Comparison of ENCODE assay signal across 8 cellular contexts in the genomic region with DNA sequence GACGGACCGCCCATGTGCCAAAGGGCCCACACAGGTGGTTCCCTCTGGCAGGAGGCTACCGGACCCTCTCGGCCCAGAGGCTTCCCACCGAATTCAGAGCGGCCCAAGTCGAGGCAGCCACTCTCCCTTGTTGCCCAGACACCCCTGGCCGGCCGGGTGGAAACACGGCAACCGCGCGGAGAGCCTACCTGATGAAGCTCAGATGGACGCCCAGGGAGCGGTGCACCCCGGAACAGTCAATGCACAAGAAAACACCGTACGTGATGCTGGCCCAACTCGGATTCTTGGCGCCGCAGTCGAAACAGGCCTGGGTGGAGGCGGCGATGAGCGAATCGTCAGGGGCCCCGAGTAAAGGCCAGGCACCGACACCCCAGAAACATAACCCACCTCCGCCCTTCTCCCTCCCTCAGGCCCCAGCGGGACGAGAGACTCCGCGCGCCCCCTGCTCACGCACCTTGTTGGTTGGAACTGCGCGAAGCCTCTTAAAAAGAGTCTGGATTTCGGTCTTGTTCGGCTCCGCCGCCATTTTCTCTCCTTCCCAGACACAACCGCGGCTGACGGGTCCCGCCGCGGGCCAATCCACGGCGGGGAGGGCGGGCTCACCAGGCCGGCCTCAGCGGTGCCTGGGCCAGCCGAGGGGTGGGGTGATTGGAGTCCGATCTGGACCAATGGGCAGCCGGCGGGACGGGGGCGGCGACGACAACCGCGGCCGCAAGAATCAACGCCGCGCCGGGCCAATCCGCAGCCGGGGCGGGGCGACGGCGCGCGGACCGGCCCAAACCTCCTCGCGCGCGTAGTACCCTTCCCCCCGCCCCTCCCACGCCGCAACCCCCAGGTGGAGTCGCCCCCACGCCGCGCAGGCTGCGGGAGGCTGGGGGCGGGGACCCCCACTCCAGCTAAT. TPM values are rescaled to one million over a fixed set of nuclear protein-coding genes. Genes with fewer than 3 reads are reported as not detected.
DNase-seq lines count a peak whose midpoint lies in the region; ATAC-seq and TF ChIP-seq lines count a peak whose summit lies in the region.

A gene (minus strand): TSS at position 552 of the 901 bp plus-strand sequence. CDS start 26 bp downstream, at position 526.

- H3K4me1 ChIP-seq in SK-N-SH (ENCODE audit: control insufficient read depth in 1 of 2, insufficient read depth in 2 of 2, low read depth in 1 of 2, low read length in 1 of 2) (peaks cover 15 to 18% of the 10 kb centered on the region in 2 experiments), gastroesophageal sphincter (peaks cover 3 to 60% (median 19%) of the 10 kb centered on the region in 3 donors)

- peaks cover 12% of the 10 kb centered on the region for H3F3A ChIP-seq in SK-N-SH (replicated peaks; ENCODE audit: insufficient read depth)

- peak within 1 kb of the TSS; percentile 100 for H3K27ac Mint-ChIP-seq in activated naive CD4-positive, alpha-beta T cell treated with anti-CD3 and anti-CD28 coated beads, Interleukin-2, amount 10 ng/mL, durations not matched to agents 7 days and 5 days

- H4K20me1 ChIP-seq in SK-N-SH (ENCODE audit: insufficient read depth), result no peaks in the 10 kb centered on the region

- H3K4me1 Mint-ChIP-seq in activated naive CD4-positive, alpha-beta T cell treated with anti-CD3 and anti-CD28 coated beads, Interleukin-2, amount 10 ng/mL, durations not matched to agents 7 days and 5 days, result peaks cover 51% of the 10 kb centered on the region

- CTCF ChIA-PET in SK-N-SH (lab: Yijun Ruan, JAX), result interaction anchor here (0.5 to 4.2 kb wide), 15 partner anchors 8 to 179 kb away, joined by 3 to 78 read pairs (median 7); a partner anchor contains a TSS
- CTCF ChIA-PET in activated naive CD4-positive, alpha-beta T cell treated with anti-CD3 and anti-CD28 coated beads, Interleukin-2, amount 10 ng/mL, durations not matched to agents 7 days and 5 days (lab: Charles Lee), result interaction anchor here (0.6 to 3.4 kb wide), 9 partner anchors 11 to 145 kb away, joined by 3 to 32 read pairs (median 5); a partner anchor contains a TSS

- H3K27me3 ChIP-seq in SK-N-SH (ENCODE audit: insufficient read depth), result no peaks in the 10 kb centered on the region
- H3K27me3 ChIP-seq in gastroesophageal sphincter, result no peaks in the 10 kb centered on the region

- peak within 1 kb of the TSS; percentile 94 for H3K27ac ChIP-seq in SK-N-SH (ENCODE audit: low read depth in 2 of 2, low read length in 1 of 2)
- peak within 1 kb of the TSS; percentile 88 to 99 (median 97) for H3K27ac ChIP-seq in gastroesophageal sphincter

- peak within 1 kb of the TSS; percentile 99 for H3K4me2 ChIP-seq in SK-N-SH

- peak in 1 of 2 experiments; percentile 6; a peak in 1 of 4 replicates for TF ChIP-seq EP300 in SK-N-SH (IDR thresholded peaks at IDR 0.05; ENCODE audit: borderline replicate concordance in 1 of 2, low read depth in 1 of 2, low read length in 1 of 2)
- TF ChIP-seq EP300 in gastroesophageal sphincter (IDR thresholded peaks at IDR 0.05), result no peak

- peak within 1 kb of the TSS; percentile 92 for H3K4me3 ChIP-seq in GM08714 (ENCODE audit: low read length)
- H3K4me3 ChIP-seq in NB4 (ENCODE audit: low read depth, low read length), result peak within 1 kb of the TSS; percentile 77
- H3K4me3 ChIP-seq in SK-N-SH (ENCODE audit: low read depth in 2 of 2, low read length in 1 of 2), result peak within 1 kb of the TSS; percentile 88 to 99
- peak within 1 kb of the TSS; percentile 84 to 85 for H3K4me3 ChIP-seq in gastroesophageal sphincter

- no peaks in the 10 kb centered on the region for H3K9me3 Mint-ChIP-seq in activated naive CD4-positive, alpha-beta T cell treated with anti-CD3 and anti-CD28 coated beads, Interleukin-2, amount 10 ng/mL, durations not matched to agents 7 days and 5 days

- TF ChIP-seq POLR2A in NB4 (IDR thresholded peaks at IDR 0.05; ENCODE audit: extremely low read depth, insufficient read length) (peak; percentile 36), gastroesophageal sphincter (IDR thresholded peaks at IDR 0.05) (peak; percentile 4 to 56)

- no peaks in the 10 kb centered on the region for H3K27me3 Mint-ChIP-seq in activated naive CD4-positive, alpha-beta T cell treated with anti-CD3 and anti-CD28 coated beads, Interleukin-2, amount 10 ng/mL, durations not matched to agents 7 days and 5 days

- H3K9me2 ChIP-seq in SK-N-SH, result no peaks in the 10 kb centered on the region

- H2AFZ ChIP-seq in SK-N-SH (ENCODE audit: low read depth), result peak within 1 kb of the TSS; percentile 99

- ATAC-seq in HG02571 (IDR thresholded peaks at IDR 0.05; ENCODE audit: unreplicated experiment) (peak; percentile 81), gastroesophageal sphincter (peak; percentile 98)

- peak; percentile 97 for DNase-seq in NB4 (ENCODE audit: low read depth)
- peak; percentile 100 for DNase-seq in SK-N-SH
- DNase-seq in activated naive CD4-positive, alpha-beta T cell treated with anti-CD3 and anti-CD28 coated beads, Interleukin-2, amount 10 ng/mL, durations not matched to agents 7 days and 5 days, result peak; percentile 97
- peak; percentile 48 to 98 (median 94) for DNase-seq in nucleus accumbens (lab: John Stamatoyannopoulos, UW)
- DNase-seq in superior temporal gyrus (ENCODE audit: extremely low spot score), result peak; percentile 96

- no peak for TF ChIP-seq CTCF in NB4 (IDR thresholded peaks at IDR 0.05; ENCODE audit: low read depth, low read length)
- TF ChIP-seq CTCF in SK-N-SH (IDR thresholded peaks at IDR 0.05), result no peak
- TF ChIP-seq CTCF in gastroesophageal sphincter (IDR thresholded peaks at IDR 0.05), result no peak

- no peak for TF ChIP-seq RAD21 in SK-N-SH (IDR thresholded peaks at IDR 0.05; ENCODE audit: low read length)

- H3K4me3 Mint-ChIP-seq in activated naive CD4-positive, alpha-beta T cell treated with anti-CD3 and anti-CD28 coated beads, Interleukin-2, amount 10 ng/mL, durations not matched to agents 7 days and 5 days, result peak within 1 kb of the TSS; percentile 96

- peak within 1 kb of the TSS; percentile 94 for H3K9ac ChIP-seq in SK-N-SH

- H3K36me3 ChIP-seq in SK-N-SH (replicated peaks in 1 of 2; ENCODE audit: control insufficient read depth in 1 of 2, insufficient read depth in 2 of 2, low read length in 1 of 2) (peaks cover 6 to 29% of the 10 kb centered on the region in 2 experiments), gastroesophageal sphincter (peaks cover 0 to 66% of the 10 kb centered on the region in 2 donors)

- WGBS in SK-N-SH (ENCODE audit: low lambda C conversion rate), result under 1% methylated on average over 23 of the region's 89 CpGs
- WGBS in gastroesophageal sphincter (ENCODE audit: low coverage in 1 of 2), 2 donors, result 0% methylated on average over 11 of the region's 89 CpGs; no CpG with 5 or more reads in 1 of the 2 donors

- H3K9me3 ChIP-seq in SK-N-SH (no peaks in the 10 kb centered on the region), gastroesophageal sphincter (no peaks in the 10 kb centered on the region)

- POLR2A ChIA-PET in SK-N-SH (lab: Yijun Ruan, JAX), result interaction anchor here (1.1 to 3.3 kb wide), 4 partner anchors 11 to 72 kb away, joined by 3 to 16 read pairs (median 4); a partner anchor contains a TSS

- peaks cover 51% of the 10 kb centered on the region for H3K79me2 ChIP-seq in SK-N-SH (ENCODE audit: insufficient read depth)

- H3K36me3 Mint-ChIP-seq in activated naive CD4-positive, alpha-beta T cell treated with anti-CD3 and anti-CD28 coated beads, Interleukin-2, amount 10 ng/mL, durations not matched to agents 7 days and 5 days, result peaks cover 21% of the 10 kb centered on the region

TF ChIP-seq in SK-N-SH, 30 proteins besides CTCF, POLR2A, EP300 and RAD21 (continues in another document):
- TF ChIP-seq YY1 (IDR thresholded peaks at IDR 0.05; ENCODE audit: low read depth) (peak; percentile 97), SIN3A (IDR thresholded peaks at IDR 0.05; ENCODE audit: borderline replicate concordance, low read depth, low read length) (peak; percentile 41; the same call in 1 of the 2 replicates), TCF12 (IDR thresholded peaks at IDR 0.05) (no peak; the same call in 1 of the 2 replicates), NFIC (IDR thresholded peaks at IDR 0.05; ENCODE audit: borderline replicate concordance) (no peak), RXRA (IDR thresholded peaks at IDR 0.05; ENCODE audit: borderline replicate concordance, low read depth) (no peak), POLR2AphosphoS5 (IDR thresholded peaks at IDR 0.05; ENCODE audit: low read depth, low read length) (peak; percentile 56; the same call in 1 of the 2 replicates), ELF1 (IDR thresholded peaks at IDR 0.05) (peak; percentile 38; the same call in 1 of the 2 replicates), FOXJ3 (CRISPR knock-in tag; IDR thresholded peaks at IDR 0.05) (no peak), SMC3 (IDR thresholded peaks at IDR 0.05; ENCODE audit: low read depth, low read length) (no peak), GABPA (IDR thresholded peaks at IDR 0.05; ENCODE audit: low read depth) (no peak), TEAD4 (IDR thresholded peaks at IDR 0.05; ENCODE audit: borderline replicate concordance, insufficient read depth) (no peak), MXI1 (IDR thresholded peaks at IDR 0.05; ENCODE audit: low read depth, low read length) (no peak), TAF1 (IDR thresholded peaks at IDR 0.05; ENCODE audit: borderline replicate concordance, low read depth, low read length) (peak; percentile 72; the same call in 1 of the 2 replicates), RCOR1 (IDR thresholded peaks at IDR 0.05; ENCODE audit: low read length) (no peak)
- TF ChIP-seq, protein P1, sequence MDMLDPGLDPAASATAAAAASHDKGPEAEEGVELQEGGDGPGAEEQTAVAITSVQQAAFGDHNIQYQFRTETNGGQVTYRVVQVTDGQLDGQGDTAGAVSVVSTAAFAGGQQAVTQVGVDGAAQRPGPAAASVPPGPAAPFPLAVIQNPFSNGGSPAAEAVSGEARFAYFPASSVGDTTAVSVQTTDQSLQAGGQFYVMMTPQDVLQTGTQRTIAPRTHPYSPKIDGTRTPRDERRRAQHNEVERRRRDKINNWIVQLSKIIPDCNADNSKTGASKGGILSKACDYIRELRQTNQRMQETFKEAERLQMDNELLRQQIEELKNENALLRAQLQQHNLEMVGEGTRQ (IDR thresholded peaks at IDR 0.05; ENCODE audit: borderline replicate concordance, low read depth, low read length), result no peak

RNA-seq across cellular contexts. Expression of the gene that starts here (rescaled TPM):
- 52.5 and 64.0 TPM in 2 replicates for polyA plus RNA-seq in SK-N-SH (2012; rRNA removed)
- 26.8 and 42.2 TPM in 2 replicates for polyA plus RNA-seq in SK-N-SH (2012; cell fraction: cytosol; rRNA removed)
- polyA plus RNA-seq in SK-N-SH (2012; cell fraction: nucleus; rRNA removed), result 133 and 150 TPM in 2 replicates
- 100 to 1,000 TPM; 127 to 223 (median 198) TPM for total RNA-seq in gastroesophageal sphincter

Comparison
In these comparisons a context has a peak if more than half of its experiments do, and no peak if none do; other contexts are left out.
1. Peak in every context shown above with its lines: DNase-seq, ATAC-seq, H3K4me3 ChIP-seq and H3K27ac ChIP-seq.